In the genomic region with DNA sequence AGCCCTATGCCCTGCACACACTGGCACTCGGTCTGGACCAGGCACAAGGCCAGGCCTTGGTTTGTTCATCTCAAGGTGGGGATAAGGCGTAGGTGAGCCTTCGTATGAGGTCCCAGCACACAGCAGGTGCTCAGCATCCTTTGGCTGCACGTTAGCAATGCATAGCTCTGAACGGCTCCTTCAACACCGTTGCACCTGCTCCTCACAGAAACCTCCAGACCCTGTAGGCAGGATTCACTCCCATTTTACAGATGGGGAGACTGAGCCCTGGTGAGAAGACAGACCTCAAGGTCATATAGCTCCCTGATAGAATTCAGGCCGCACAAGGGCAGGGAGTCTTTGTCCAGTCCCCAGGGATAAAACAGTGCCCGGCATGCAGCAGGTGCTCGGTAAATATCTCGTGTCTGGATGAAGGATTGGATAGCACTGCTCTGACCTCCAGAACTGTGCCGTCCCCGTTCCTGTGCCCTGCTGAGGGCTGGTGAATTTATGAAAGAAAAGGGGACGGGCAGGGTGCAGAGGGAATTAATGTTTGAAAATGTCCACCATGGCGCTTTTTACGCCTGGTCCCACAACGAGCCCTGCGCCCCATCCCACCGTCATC, we compare ENCODE assay signal across 8 cellular contexts. TPM values are rescaled to one million over a fixed set of nuclear protein-coding genes. Genes with fewer than 3 reads are reported as not detected.
A peak's percentile ranks its signal among the peaks of the same experiment; 100 is the strongest.
DNase-seq lines count a peak whose midpoint lies in the region; ATAC-seq and TF ChIP-seq lines count a peak whose summit lies in the region.

No MANE protein-coding gene starts in this region.

- no TSS peak for BruUV-seq in HCT116 (replicated peaks; lab: Mats Ljungman, UMichigan)
- no TSS peak for BruUV-seq in MCF 10A (replicated peaks; lab: Mats Ljungman, UMichigan)

- RAD21 ChIA-PET in HCT116 (lab: Charles Lee; ENCODE audit: low non-redundant PET in 1 of 2, low total read pairs in 2 of 2, uncharacterized antibody in 2 of 2, unreplicated experiment in 2 of 2) = no interaction called here

- WGBS in spleen, 5 donors = 53 to 58% (median 56%) methylated on average over 16 to 18 of the region's 18 CpGs

- TF ChIP-seq CTCF in HCT116 (IDR thresholded peaks at IDR 0.05 in 2 of 3, conservative IDR thresholded peaks at IDR 0.05 in 1 of 3; ENCODE audit: borderline replicate concordance in 1 of 3, insufficient read depth in 1 of 3, low read depth in 2 of 3, low read length in 2 of 3) = no peak
- TF ChIP-seq CTCF in MCF 10A (IDR thresholded peaks at IDR 0.05; ENCODE audit: unreplicated experiment) = no peak
- TF ChIP-seq CTCF in spleen (IDR thresholded peaks at IDR 0.05 in 8 of 11, conservative IDR thresholded peaks at IDR 0.05 in 3 of 11) = no peak

- DNase-seq in HCT116 (ENCODE audit: low read depth, low spot score) = no peak
- no peak for DNase-seq in MCF 10A (ENCODE audit: unreplicated experiment)
- peak; percentile 44 for DNase-seq in spleen
- DNase-seq in NCI-H2171 treated with DMSO at 0.1 percent for 48 hours (lab: John Stamatoyannopoulos, UW) = no peak
- no peak for DNase-seq in NCI-H774 (lab: John Stamatoyannopoulos, UW)

- ATAC-seq in HCT116 (no peak), HG03571 (IDR thresholded peaks at IDR 0.05; ENCODE audit: unreplicated experiment) (no peak), HG02642 (IDR thresholded peaks at IDR 0.05; ENCODE audit: poor library complexity, unreplicated experiment) (no peak)

- no peak for TF ChIP-seq RAD21 in HCT116 (IDR thresholded peaks at IDR 0.05; ENCODE audit: low read depth)

- H3K9me2 ChIP-seq in HCT116 (ENCODE audit: insufficient read depth) = no peaks in the 10 kb centered on the region

- intact Hi-C loops in HCT116 (cut with micrococcal nuclease) (loop anchor here (5.0 kb wide), 2 partner anchors 77 to 78 kb away; no protein-coding TSS in a partner anchor), MCF 10A (cut with micrococcal nuclease) (loop anchor here (5.0 kb wide), 1 partner anchor 77 kb away; no protein-coding TSS in a partner anchor), spleen (cut with DNase I; ENCODE audit: low total_unique reads) (no loop called here)

- H3K27ac Mint-ChIP-seq in MCF 10A (ENCODE audit: low read depth, unreplicated experiment) = no peak overlapping the region

- H3K9me3 Mint-ChIP-seq in MCF 10A (ENCODE audit: unreplicated experiment) = no peaks in the 10 kb centered on the region

- H3K27ac ChIP-seq in HCT116 (ENCODE audit: low read depth, low read length) (peak overlapping the region; percentile 82), layer of hippocampus (ENCODE audit: low read depth, low read length) (peak overlapping the region; percentile 93), spleen (no peak overlapping the region)

- H3K79me2 ChIP-seq in HCT116 (ENCODE audit: insufficient read depth, low read length) = peaks cover 47% of the 10 kb centered on the region

- H3K4me1 Mint-ChIP-seq in MCF 10A (ENCODE audit: insufficient read depth, unreplicated experiment) = no peaks in the 10 kb centered on the region

- H3K4me1 ChIP-seq in HCT116 (ENCODE audit: control insufficient read depth in 1 of 2, insufficient read depth in 2 of 2, low read length in 2 of 2) (peaks cover 5 to 36% of the 10 kb centered on the region in 2 experiments; a peak in 3 of 4 replicates), spleen (peaks cover 2 to 23% (median 16%) of the 10 kb centered on the region in 6 donors)

- H2AFZ ChIP-seq in HCT116 (ENCODE audit: low read depth, low read length, poor library complexity, severe bottlenecking) = no peak overlapping the region

- H3K4me3 ChIP-seq in HCT116 (replicated peaks in 1 of 2; ENCODE audit: low read depth in 1 of 2, low read length in 2 of 2) (peak overlapping the region; percentile 58 to 73), spleen (peak overlapping the region in 5 of 8 donors; percentile 27 to 64 (median 30))

- no peaks in the 10 kb centered on the region for H3K36me3 Mint-ChIP-seq in MCF 10A (ENCODE audit: insufficient read depth, unreplicated experiment)

- CTCF ChIA-PET in HCT116 (lab: Charles Lee) (no interaction called here), MCF 10A (lab: Yijun Ruan, JAX) (interaction anchor here (0.6 to 0.7 kb wide), 3 partner anchors 76 to 146 kb away, joined by 3 to 4 read pairs (median 4); no protein-coding TSS in a partner anchor)

- no peaks in the 10 kb centered on the region for H3K9me3 ChIP-seq in HCT116 (ENCODE audit: control insufficient read depth in 1 of 2, insufficient read depth in 1 of 2, low read depth in 1 of 2, low read length in 2 of 2)
- no peaks in the 10 kb centered on the region for H3K9me3 ChIP-seq in spleen

- H3K27me3 ChIP-seq in HCT116 (ENCODE audit: insufficient read depth, low read length) (no peaks in the 10 kb centered on the region), layer of hippocampus (ENCODE audit: control insufficient read depth, insufficient read depth, low read length) (peaks cover 5% of the 10 kb centered on the region), spleen (replicated peaks in 1 of 7) (peaks cover 0 to 90% (median 37%) of the 10 kb centered on the region in 7 donors)

- H3K4me3 Mint-ChIP-seq in MCF 10A (ENCODE audit: unreplicated experiment) = peak overlapping the region; percentile 57

- H3K36me3 ChIP-seq in HCT116 (ENCODE audit: control insufficient read depth in 1 of 2, insufficient read depth in 2 of 2, low read length in 2 of 2) (no peaks in the 10 kb centered on the region), spleen (no peaks in the 10 kb centered on the region)

- TF ChIP-seq POLR2A in HCT116 (IDR thresholded peaks at IDR 0.05; ENCODE audit: borderline replicate concordance, extremely low read depth, insufficient read depth, insufficient read length) = no peak
- no peak for TF ChIP-seq POLR2A in spleen (IDR thresholded peaks at IDR 0.05)

- peak overlapping the region; percentile 72 for H3K9ac ChIP-seq in HCT116 (ENCODE audit: low read length)

- POLR2A ChIA-PET in HCT116 (lab: Charles Lee) (no interaction called here), MCF 10A (lab: Yijun Ruan, JAX) (no interaction called here)

- H4K20me1 ChIP-seq in HCT116 (ENCODE audit: insufficient read depth) = 0 out of 2 replicates have a peak, but pooled peaks cover 2% of the 10 kb centered on the region

- peak overlapping the region; percentile 95 for H3K4me2 ChIP-seq in HCT116 (ENCODE audit: low read length)

- peaks cover 12% of the 10 kb centered on the region for H3K27me3 Mint-ChIP-seq in MCF 10A (ENCODE audit: insufficient read depth, unreplicated experiment)

TF ChIP-seq in HCT116, 20 proteins besides CTCF, POLR2A, EP300 and RAD21:
- TF ChIP-seq, protein P1, sequence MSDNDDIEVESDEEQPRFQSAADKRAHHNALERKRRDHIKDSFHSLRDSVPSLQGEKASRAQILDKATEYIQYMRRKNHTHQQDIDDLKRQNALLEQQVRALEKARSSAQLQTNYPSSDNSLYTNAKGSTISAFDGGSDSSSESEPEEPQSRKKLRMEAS (IDR thresholded peaks at IDR 0.05) = 0 out of 2 replicates have a peak, but pooled peaks have one; percentile 7
- TF ChIP-seq CBX3 (IDR thresholded peaks at IDR 0.05; ENCODE audit: low read depth) (0 out of 2 replicates have a peak, but pooled peaks have one; percentile 19), FOSL1 (IDR thresholded peaks at IDR 0.05; ENCODE audit: low read depth) (no peak), EZH2phosphoT487 (IDR thresholded peaks at IDR 0.05; ENCODE audit: borderline replicate concordance) (no peak)
TF ChIP-seq in HCT116: peak in this region for 2.

RNA-seq across cellular contexts. Expression of a gene that starts 2.4 kb away (rescaled TPM):
- 32.9 TPM for total RNA-seq in HCT116 (2021; ENCODE audit: unreplicated experiment)
- polyA plus RNA-seq in HCT116 (2012) = 29.6 and 33.6 TPM in 2 replicates
- 3.6 and 7.5 TPM in 2 replicates for total RNA-seq in MCF 10A (2022)
- 1 to 10 TPM in 1 of 7 donors, under 1 TPM in 5, not detected in 1; 0.23 to 1.3 (median 0.47) TPM for total RNA-seq in spleen
- under 1 TPM; 0.07 to 0.19 (median 0.14) TPM for polyA plus RNA-seq in spleen

Comparison
In these comparisons a context has a peak if more than half of its experiments do, and no peak if none do; other contexts are left out.
1. H3K27ac ChIP-seq: peak in HCT116 (single experiment) and layer of hippocampus (single experiment); none in spleen (0 of 8).